In genomic region chr2:54602736-54603322, GRCh38 we compare ENCODE assay signal across 11 cellular contexts.
DNase-seq lines count a peak whose midpoint lies in the region; ATAC-seq and TF ChIP-seq lines count a peak whose summit lies in the region.
"Had no signal": no experiment of that assay in that cellular context is flagged by ENCODE, and none has a peak within 500 bp of the region (broad histone marks: within the 10 kb centered on the region; RNA-seq: fewer than 3 reads in every experiment).

No MANE protein-coding gene starts in this region.

- H3K36me3 ChIP-seq in neutrophil: no peaks in the 10 kb centered on the region

- TF ChIP-seq CTCF in endothelial cell (IDR thresholded peaks at IDR 0.05; ENCODE audit: unreplicated experiment) (no peak), neutrophil (IDR thresholded peaks at IDR 0.05) (no peak)

- peaks cover 4% of the 10 kb centered on the region for H3K9me3 Mint-ChIP-seq in endothelial cell (ENCODE audit: unreplicated experiment)

- no peak overlapping the region for H3K4me3 ChIP-seq in neutrophil (ENCODE audit: low read depth in 1 of 2, low read length in 1 of 2)
- H3K4me3 ChIP-seq: mucosa of descending colon had no signal

- H3K4me1 ChIP-seq in neutrophil (ENCODE audit: control insufficient read depth in 1 of 2, insufficient read depth in 1 of 2, low read depth in 1 of 2, low read length in 1 of 2): peaks cover 68 to 70% of the 10 kb centered on the region in 2 experiments

- peaks cover 65% of the 10 kb centered on the region for H3K36me3 Mint-ChIP-seq in endothelial cell (ENCODE audit: low read depth, unreplicated experiment)

- no peaks in the 10 kb centered on the region for H3K27me3 ChIP-seq in neutrophil

- peak; percentile 1 for ATAC-seq in Right ventricle myocardium superior (ENCODE audit: poor library complexity)
- no peak for ATAC-seq in left ventricle myocardium superior
- ATAC-seq: mucosa of descending colon had no signal

- peaks cover 94% of the 10 kb centered on the region for H3K4me1 Mint-ChIP-seq in endothelial cell (ENCODE audit: unreplicated experiment)

- H3K27me3 Mint-ChIP-seq in endothelial cell (ENCODE audit: unreplicated experiment): peaks cover 51% of the 10 kb centered on the region

- intact Hi-C loops in Right ventricle myocardium superior (cut with DNase I) (no loop called here), left ventricle myocardium superior (cut with micrococcal nuclease) (no loop called here)

- H3K27ac Mint-ChIP-seq in endothelial cell (ENCODE audit: unreplicated experiment): peak overlapping the region; percentile 81

- H3K9me3 ChIP-seq in neutrophil: no peaks in the 10 kb centered on the region
- H3K9me3 ChIP-seq: mucosa of descending colon had no signal

- peak overlapping the region; percentile 79 for H3K4me3 Mint-ChIP-seq in endothelial cell (ENCODE audit: unreplicated experiment)

- DNase-seq in Right ventricle myocardium superior (no peak), left ventricle myocardium superior (no peak), endothelial cell (ENCODE audit: low spot score) (no peak), HuH-7.5 (ENCODE audit: low spot score) (no peak), ecto neural progenitor cell (ENCODE audit: low spot score) (no peak), A172 (ENCODE audit: low spot score) (no peak)
- DNase-seq in activated CD4-positive, CD25-positive, alpha-beta regulatory T cell (lab: John Stamatoyannopoulos, UW): no peak
- DNase-seq: COR-L47; mucosa of descending colon; stimulated activated CD4-positive, alpha-beta T cell treated with anti-CD3 and anti-CD28 coated beads, Interleukin-2, amount 100 ng/mL, for 48 hours had no signal

- H3K27ac ChIP-seq in neutrophil: peak overlapping the region; percentile 76
